In genomic region chr15:62307551-62307950, GRCh38 we compare ENCODE assay signal across 14 cellular contexts.
DNase-seq lines count a peak whose midpoint lies in the region; ATAC-seq, FAIRE-seq and TF ChIP-seq lines count a peak whose summit lies in the region.
"Had no signal": no experiment of that assay in that cellular context is flagged by ENCODE, and none has a peak within 500 bp of the region (broad histone marks: within the 10 kb centered on the region; RNA-seq: fewer than 3 reads in every experiment).

No MANE protein-coding gene starts in this region.

- H3K9me3 Mint-ChIP-seq in naive thymus-derived CD8-positive, alpha-beta T cell = peaks cover 0 to 16% (median 7%) of the 10 kb centered on the region in 9 donors
- H3K9me3 Mint-ChIP-seq: CD4-positive, alpha-beta T cell had no signal

- no peak for TF ChIP-seq POLR2A in GM12891 (IDR thresholded peaks at IDR 0.05; ENCODE audit: low read depth, low read length)

- H4K20me1 ChIP-seq in PC-3 (ENCODE audit: low read length) = no peaks in the 10 kb centered on the region

- FAIRE-seq in GM12891 (lab: Jason Lieb, UNC) = no peak

- H3K4me1 ChIP-seq in PC-3 (ENCODE audit: insufficient read depth, low read length) = peaks cover 10% of the 10 kb centered on the region; the same call in 1 of the 2 replicates
- H3K4me1 ChIP-seq: HAP-1 had no signal

- DNase-seq in EH (ENCODE audit: low read depth) (peak; percentile 91), PC-3 (peak; percentile 66), epithelial cell of esophagus (ENCODE audit: low read depth) (peak; percentile 93), non-pigmented ciliary epithelial cell (ENCODE audit: low read depth) (peak; percentile 60), NCI-H1436 (lab: John Stamatoyannopoulos, UW) (no peak), GM12891 (ENCODE audit: insufficient read length, low spot score) (no peak)
- DNase-seq in naive thymus-derived CD8-positive, alpha-beta T cell = no peak
- DNase-seq: activated CD8-positive, alpha-beta memory T cell treated with anti-CD3 and anti-CD28 coated beads, Interleukin-2, amount 10 ng/mL, durations not matched to agents 7 days and 5 days; CD4-positive, alpha-beta T cell had no signal

- peak overlapping the region; percentile 19; the same call in 1 of the 2 replicates for H2AFZ ChIP-seq in PC-3 (ENCODE audit: low read length)

- H3K4me1 Mint-ChIP-seq in naive thymus-derived CD8-positive, alpha-beta T cell = peaks cover 4 to 9% (median 7%) of the 10 kb centered on the region in 4 donors

- peak; percentile 59; the same call in 1 of the 2 replicates for ATAC-seq in PC-3
- no peak for ATAC-seq in naive thymus-derived CD8-positive, alpha-beta T cell
- ATAC-seq in HG03175 (IDR thresholded peaks at IDR 0.05; ENCODE audit: unreplicated experiment) = no peak
- ATAC-seq: activated CD8-positive, alpha-beta memory T cell treated with anti-CD3 and anti-CD28 coated beads, Interleukin-2, amount 10 ng/mL, durations not matched to agents 7 days and 5 days had no signal

- peak overlapping the region; percentile 31 for H3K4me2 ChIP-seq in PC-3 (ENCODE audit: low read length)

- H3K27ac Mint-ChIP-seq in naive thymus-derived CD8-positive, alpha-beta T cell = peak overlapping the region in 1 of 10 donors; percentile 42
- H3K27ac Mint-ChIP-seq: activated CD8-positive, alpha-beta memory T cell treated with anti-CD3 and anti-CD28 coated beads, Interleukin-2, amount 10 ng/mL, durations not matched to agents 7 days and 5 days; activated naive CD8-positive, alpha-beta T cell; CD4-positive, alpha-beta T cell; stimulated activated naive CD8-positive, alpha-beta T cell treated with anti-CD3 and anti-CD28 coated beads, Interleukin-15, Interleukin-2, amounts not matched to agents 100 ng/mL and 50 ng/mL, for 24 hours had no signal

- H3K36me3 ChIP-seq in PC-3 (ENCODE audit: low read depth, low read length) = no peaks in the 10 kb centered on the region
- H3K36me3 ChIP-seq: HAP-1, WERI-Rb-1 had no signal

- H3K36me3 Mint-ChIP-seq in naive thymus-derived CD8-positive, alpha-beta T cell = peaks cover 0 to 8% (median 0%) of the 10 kb centered on the region in 3 donors
- H3K36me3 Mint-ChIP-seq: activated CD8-positive, alpha-beta memory T cell treated with anti-CD3 and anti-CD28 coated beads, Interleukin-2, amount 10 ng/mL, durations not matched to agents 7 days and 5 days; activated naive CD8-positive, alpha-beta T cell had no signal

- no peak overlapping the region for H3K27ac ChIP-seq in PC-3 (ENCODE audit: low read length)
- H3K27ac ChIP-seq: WERI-Rb-1 had no signal

- POLR2A ChIA-PET in PC-3 (lab: Charles Lee; ENCODE audit: unreplicated experiment) = interaction anchor here (0.5 kb wide), 1 partner anchor 168 kb away, joined by 3 read pairs; no protein-coding TSS in a partner anchor
- POLR2A ChIA-PET in naive thymus-derived CD8-positive, alpha-beta T cell (lab: Charles Lee) = no interaction called here

- intact Hi-C loops in PC-3 (cut with micrococcal nuclease) = loop anchor here (5.0 kb wide), 1 partner anchor 235 kb away; no protein-coding TSS in a partner anchor

- no TSS peak for BruUV-seq in PC-3 (replicated peaks; lab: Mats Ljungman, UMichigan)

- H3K4me3 Mint-ChIP-seq in naive thymus-derived CD8-positive, alpha-beta T cell = no peak overlapping the region
- H3K4me3 Mint-ChIP-seq: activated CD8-positive, alpha-beta memory T cell treated with anti-CD3 and anti-CD28 coated beads, Interleukin-2, amount 10 ng/mL, durations not matched to agents 7 days and 5 days; CD4-positive, alpha-beta T cell; stimulated activated naive CD8-positive, alpha-beta T cell treated with anti-CD3 and anti-CD28 coated beads, Interleukin-15, Interleukin-2, amounts not matched to agents 100 ng/mL and 50 ng/mL, for 24 hours had no signal

- H3K4me3 ChIP-seq in PC-3 (ENCODE audit: low read length) (no peak overlapping the region), epithelial cell of esophagus (ENCODE audit: low read length) (no peak overlapping the region)
- H3K4me3 ChIP-seq: HAP-1 had no signal

- H3K9me3 ChIP-seq in PC-3 (ENCODE audit: low read length) = no peaks in the 10 kb centered on the region
- H3K9me3 ChIP-seq: HAP-1 had no signal

- H3F3A ChIP-seq in PC-3 (ENCODE audit: low read length, unreplicated experiment) = no peaks in the 10 kb centered on the region

- H3K9ac ChIP-seq in PC-3 (ENCODE audit: low read length) = no peak overlapping the region

- H3K27me3 ChIP-seq in PC-3 (ENCODE audit: low read length) = peaks cover 7% of the 10 kb centered on the region; the same call in 1 of the 2 replicates

- TF ChIP-seq CTCF in PC-3 (conservative IDR thresholded peaks at IDR 0.05; ENCODE audit: low read depth, low read length) (no peak), epithelial cell of esophagus (IDR thresholded peaks at IDR 0.05; ENCODE audit: insufficient read depth, low read depth, low read length, missing control alignments) (no peak)

- peaks cover 19 to 62% (median 28%) of the 10 kb centered on the region in 5 donors for H3K27me3 Mint-ChIP-seq in naive thymus-derived CD8-positive, alpha-beta T cell

- H3K9me2 ChIP-seq in PC-3 (replicated peaks; ENCODE audit: low read length) = no peaks in the 10 kb centered on the region

- H3K79me2 ChIP-seq in PC-3 (ENCODE audit: low read length) = no peaks in the 10 kb centered on the region

- CTCF ChIA-PET in PC-3 (lab: Charles Lee) = no interaction called here

TF ChIP-seq in GM12891, 5 proteins besides CTCF, POLR2A, EP300 and RAD21:
- TF ChIP-seq SPI1 (IDR thresholded peaks at IDR 0.05; ENCODE audit: low read depth, low read length) (no peak), PAX5 (IDR thresholded peaks at IDR 0.05; ENCODE audit: insufficient read depth, low read length, severe bottlenecking) (no peak)

Comparison
In these comparisons a context has a peak if more than half of its experiments do, and no peak if none do; other contexts are left out.
1. DNase-seq: peak in EH (single experiment), PC-3 (single experiment), epithelial cell of esophagus (single experiment) and non-pigmented ciliary epithelial cell (single experiment); none in NCI-H1436 (single experiment), naive thymus-derived CD8-positive, alpha-beta T cell (0 of 10) and GM12891 (single experiment).